In genomic region chr13:38349386-38350113, GRCh38 we compare ENCODE assay signal across 1 cellular context.
TF ChIP-seq lines count a peak whose summit lies in the region.

Gene UFM1, plus strand, starts transcription at chr13:38349851. Its CDS starts 69 bp downstream, at chr13:38349920.

TF ChIP-seq in GM12878, 131 proteins besides CTCF, POLR2A, EP300 and RAD21 (continued from another document and continues in another):
- TF ChIP-seq ATF2 (IDR thresholded peaks at IDR 0.05; ENCODE audit: low read length) = no peak; the same call in 1 of the 2 replicates
- TF ChIP-seq E4F1 (IDR thresholded peaks at IDR 0.05; ENCODE audit: borderline replicate concordance, partially characterized antibody) = no peak
- TF ChIP-seq JUNB (IDR thresholded peaks at IDR 0.05) = no peak
- no peak for TF ChIP-seq ATF3 (IDR thresholded peaks at IDR 0.05; ENCODE audit: borderline replicate concordance, extremely low read depth, low read depth, low read length)
- no peak for TF ChIP-seq SREBF1 (IDR thresholded peaks at IDR 0.05; ENCODE audit: low read length)
- TF ChIP-seq SKIL (IDR thresholded peaks at IDR 0.05; ENCODE audit: low read depth, poor library complexity, severe bottlenecking) = peak; percentile 89
- TF ChIP-seq ETV6 (conservative IDR thresholded peaks at IDR 0.05 in 1 of 2, IDR thresholded peaks at IDR 0.05 in 1 of 2; ENCODE audit: borderline replicate concordance in 1 of 2, low read depth in 1 of 2) = no peak
- no peak for TF ChIP-seq IKZF2 (IDR thresholded peaks at IDR 0.05)
- TF ChIP-seq GATAD2B (conservative IDR thresholded peaks at IDR 0.05; ENCODE audit: low read depth) = 0 out of 2 replicates have a peak, but pooled peaks have one; percentile 40
- TF ChIP-seq BACH1 (IDR thresholded peaks at IDR 0.05; ENCODE audit: borderline replicate concordance) = no peak; the same call in 1 of the 2 replicates
- TF ChIP-seq NR2C2 (IDR thresholded peaks at IDR 0.05; ENCODE audit: borderline replicate concordance, control insufficient read depth, insufficient read length, low read depth) = no peak
- no peak for TF ChIP-seq NR2F1 (conservative IDR thresholded peaks at IDR 0.05)
- TF ChIP-seq HDAC6 (IDR thresholded peaks at IDR 0.05; ENCODE audit: unreplicated experiment) = no peak
- TF ChIP-seq ELK1 (IDR thresholded peaks at IDR 0.05; ENCODE audit: low read depth, low read length) = no peak
- no peak for TF ChIP-seq ZBTB4 (CRISPR knock-in tag; IDR thresholded peaks at IDR 0.05)
- 0 out of 2 replicates have a peak, but pooled peaks have one; percentile 40 for TF ChIP-seq RB1 (IDR thresholded peaks at IDR 0.05; ENCODE audit: borderline replicate concordance)
- TF ChIP-seq ZBED1 (IDR thresholded peaks at IDR 0.05; ENCODE audit: borderline replicate concordance) = no peak
- peak; percentile 12; the same call in 1 of the 2 replicates for TF ChIP-seq LARP7 (IDR thresholded peaks at IDR 0.05)
- peak; percentile 90 for TF ChIP-seq ZBTB40 (IDR thresholded peaks at IDR 0.05; ENCODE audit: borderline replicate concordance)
- TF ChIP-seq CHD2 (IDR thresholded peaks at IDR 0.05; ENCODE audit: borderline replicate concordance, low read depth, low read length) = no peak
- TF ChIP-seq ZBTB11 (CRISPR knock-in tag; IDR thresholded peaks at IDR 0.05) = no peak
- peak; percentile 66 for TF ChIP-seq E2F8 (IDR thresholded peaks at IDR 0.05; ENCODE audit: low read depth, partially characterized antibody)
- TF ChIP-seq SPI1 (IDR thresholded peaks at IDR 0.05; ENCODE audit: borderline replicate concordance, insufficient read depth, low read depth, low read length) = no peak; the same call in 1 of the 2 replicates
- no peak for TF ChIP-seq SREBF2 (IDR thresholded peaks at IDR 0.05; ENCODE audit: low read length)
- no peak; the same call in 1 of the 2 replicates for TF ChIP-seq NBN (IDR thresholded peaks at IDR 0.05)
- TF ChIP-seq TCF7 (IDR thresholded peaks at IDR 0.05; ENCODE audit: borderline replicate concordance) = no peak
- peak; percentile 22 for TF ChIP-seq MEF2B (IDR thresholded peaks at IDR 0.05; ENCODE audit: partially characterized antibody, poor library complexity, severe bottlenecking)
- 0 out of 2 replicates have a peak, but pooled peaks have one; percentile 15 for TF ChIP-seq TCF12 (IDR thresholded peaks at IDR 0.05; ENCODE audit: low read depth, low read length)
- no peak for TF ChIP-seq RFX5 (IDR thresholded peaks at IDR 0.05; ENCODE audit: low read depth, low read length)
- no peak for TF ChIP-seq BCL3 (IDR thresholded peaks at IDR 0.05; ENCODE audit: borderline replicate concordance, insufficient read depth, low read depth, low read length, poor library complexity, severe bottlenecking)
- no peak for TF ChIP-seq KAT2A (conservative IDR thresholded peaks at IDR 0.05; ENCODE audit: control insufficient read depth, low read depth, low read length)
